ENCODE assay signal across 7 cellular contexts in genomic region chr2:68709421-68709911, GRCh38. TPM values are rescaled to one million over a fixed set of nuclear protein-coding genes. Genes with fewer than 3 reads are reported as not detected.
DNase-seq lines count a peak whose midpoint lies in the region; ATAC-seq and TF ChIP-seq lines count a peak whose summit lies in the region.

No MANE protein-coding gene starts in this region.

- DNase-seq in HEK293T (ENCODE audit: extremely low spot score), result peak; percentile 67
- peak; percentile 36 for DNase-seq in NCI-H345 treated with DMSO at 0.1 percent for 48 hours (lab: John Stamatoyannopoulos, UW; ENCODE audit: unreplicated experiment)
- DNase-seq in activated naive CD8-positive, alpha-beta T cell treated with anti-CD3 and anti-CD28 coated beads for 36 hours, result no peak
- DNase-seq in hepatocyte (ENCODE audit: low spot score), result peak; percentile 68
- no peak for DNase-seq in posterior vena cava (ENCODE audit: low spot score)

- H3K4me1 ChIP-seq in DOHH2 (ENCODE audit: control insufficient read depth, low read length) (peaks cover 32% of the 10 kb centered on the region), hepatocyte (ENCODE audit: insufficient read depth) (no peaks in the 10 kb centered on the region)

- WGBS in hepatocyte (ENCODE audit: low lambda C conversion rate, missing lambda C conversion rate), result 18% methylated on average over 5 of the region's 5 CpGs

- H3K27me3 ChIP-seq in DOHH2 (ENCODE audit: control insufficient read depth, low read length) (no peaks in the 10 kb centered on the region), hepatocyte (no peaks in the 10 kb centered on the region)

- H4K20me1 ChIP-seq in DOHH2 (ENCODE audit: control insufficient read depth, insufficient read depth, low read depth, low read length) (no peaks in the 10 kb centered on the region), hepatocyte (ENCODE audit: insufficient read depth, poor library complexity, severe bottlenecking) (no peaks in the 10 kb centered on the region)

- H3K9me3 ChIP-seq in DOHH2 (ENCODE audit: control insufficient read depth, insufficient read depth, low read length) (no peaks in the 10 kb centered on the region), hepatocyte (ENCODE audit: low read depth) (no peaks in the 10 kb centered on the region)

- no peaks in the 10 kb centered on the region for H3K36me3 Mint-ChIP-seq in activated naive CD8-positive, alpha-beta T cell treated with anti-CD3 and anti-CD28 coated beads for 36 hours
- H3K36me3 Mint-ChIP-seq in stimulated activated memory B cell treated with anti-CD40 and anti-IgM and Interleukin-4, amounts not matched to agents 10 μg/mL and 1 μg/mL and 100 μg/mL, for 72 hours, result no peaks in the 10 kb centered on the region

- H3K36me3 ChIP-seq in DOHH2 (ENCODE audit: control insufficient read depth, low read length), result no peaks in the 10 kb centered on the region
- no peaks in the 10 kb centered on the region for H3K36me3 ChIP-seq in hepatocyte (replicated peaks; ENCODE audit: insufficient read depth, low read depth)

- H3K9me3 Mint-ChIP-seq in activated naive CD8-positive, alpha-beta T cell treated with anti-CD3 and anti-CD28 coated beads for 36 hours, result no peaks in the 10 kb centered on the region
- peaks cover 4% of the 10 kb centered on the region for H3K9me3 Mint-ChIP-seq in stimulated activated memory B cell treated with anti-CD40 and anti-IgM and Interleukin-4, amounts not matched to agents 10 μg/mL and 1 μg/mL and 100 μg/mL, for 72 hours

- peak overlapping the region; percentile 74 for H3K27ac Mint-ChIP-seq in activated naive CD8-positive, alpha-beta T cell treated with anti-CD3 and anti-CD28 coated beads for 36 hours
- H3K27ac Mint-ChIP-seq in stimulated activated memory B cell treated with anti-CD40 and anti-IgM and Interleukin-4, amounts not matched to agents 10 μg/mL and 1 μg/mL and 100 μg/mL, for 72 hours, result peak overlapping the region; percentile 65

- H3K79me2 ChIP-seq in DOHH2 (ENCODE audit: control insufficient read depth, low read length), result no peaks in the 10 kb centered on the region
- H3K79me2 ChIP-seq in hepatocyte, result no peaks in the 10 kb centered on the region

- peak; percentile 63 for ATAC-seq in stimulated activated memory B cell treated with anti-CD40 and anti-IgM and Interleukin-4, amounts not matched to agents 10 μg/mL and 1 μg/mL and 100 μg/mL, for 72 hours

- H3K9me2 ChIP-seq in DOHH2 (replicated peaks; ENCODE audit: control insufficient read depth, low read length), result no peaks in the 10 kb centered on the region
- H3K9me2 ChIP-seq in hepatocyte (replicated peaks; ENCODE audit: insufficient read depth), result no peaks in the 10 kb centered on the region

- no peak overlapping the region for H3K4me3 Mint-ChIP-seq in activated naive CD8-positive, alpha-beta T cell treated with anti-CD3 and anti-CD28 coated beads for 36 hours
- no peak overlapping the region for H3K4me3 Mint-ChIP-seq in stimulated activated memory B cell treated with anti-CD40 and anti-IgM and Interleukin-4, amounts not matched to agents 10 μg/mL and 1 μg/mL and 100 μg/mL, for 72 hours

- peak; percentile 95 for TF ChIP-seq CTCF in DOHH2 (IDR thresholded peaks at IDR 0.05; ENCODE audit: low read depth, low read length, poor library complexity, severe bottlenecking)
- peak; percentile 70 for TF ChIP-seq CTCF in hepatocyte (IDR thresholded peaks at IDR 0.05; ENCODE audit: poor library complexity)

- POLR2A ChIA-PET in HEK293T (lab: Yijun Ruan, JAX), result no interaction called here

- H3F3A ChIP-seq in DOHH2 (ENCODE audit: control insufficient read depth, insufficient read depth), result no peaks in the 10 kb centered on the region

- CTCF ChIA-PET in HEK293T (lab: Yijun Ruan, JAX), result interaction anchor here (0.6 to 2.9 kb wide), 19 partner anchors 9 to 304 kb away, joined by 3 to 27 read pairs (median 4); partner anchors contain the start of genes ANTXR1 and FBXO48

- H3K27ac ChIP-seq in DOHH2 (ENCODE audit: low read depth, low read length), result no peak overlapping the region
- no peak overlapping the region for H3K27ac ChIP-seq in hepatocyte

- peak overlapping the region; percentile 25 for H3K4me2 ChIP-seq in DOHH2 (ENCODE audit: low read length)
- no peak overlapping the region for H3K4me2 ChIP-seq in hepatocyte

- peaks cover 26% of the 10 kb centered on the region for H3K4me1 Mint-ChIP-seq in activated naive CD8-positive, alpha-beta T cell treated with anti-CD3 and anti-CD28 coated beads for 36 hours
- peaks cover 28% of the 10 kb centered on the region for H3K4me1 Mint-ChIP-seq in stimulated activated memory B cell treated with anti-CD40 and anti-IgM and Interleukin-4, amounts not matched to agents 10 μg/mL and 1 μg/mL and 100 μg/mL, for 72 hours

- H3K4me3 ChIP-seq in DOHH2 (ENCODE audit: low read length), result no peak overlapping the region
- no peak overlapping the region for H3K4me3 ChIP-seq in hepatocyte

- H2AFZ ChIP-seq in hepatocyte, result no peak overlapping the region

- intact Hi-C loops in posterior vena cava (cut with DNase I), result no loop called here

- H3K27me3 Mint-ChIP-seq in activated naive CD8-positive, alpha-beta T cell treated with anti-CD3 and anti-CD28 coated beads for 36 hours, result no peaks in the 10 kb centered on the region
- no peaks in the 10 kb centered on the region for H3K27me3 Mint-ChIP-seq in stimulated activated memory B cell treated with anti-CD40 and anti-IgM and Interleukin-4, amounts not matched to agents 10 μg/mL and 1 μg/mL and 100 μg/mL, for 72 hours

TF ChIP-seq in HEK293T, 16 proteins besides CTCF, POLR2A, EP300 and RAD21:
- TF ChIP-seq NFRKB (IDR thresholded peaks at IDR 0.05), result no peak

RNA-seq across cellular contexts. Expression of gene ARHGAP25, which starts 25.1 kb away (rescaled TPM):
- 10 to 100 TPM; 47.4 to 51.0 TPM for total RNA-seq in activated naive CD8-positive, alpha-beta T cell treated with anti-CD3 and anti-CD28 coated beads for 36 hours
- total RNA-seq in hepatocyte, result 0.47 TPM in 1 of 2 replicates, not detected in the other
- polyA plus RNA-seq in hepatocyte, result 0.12 and 0.21 TPM in 2 replicates
- 10 to 100 TPM in 1 of 2 donors, 1 to 10 TPM in 1; 8.1 to 10.7 TPM for total RNA-seq in posterior vena cava

Comparison
In these comparisons a context has a peak if more than half of its experiments do, and no peak if none do; other contexts are left out.
1. DNase-seq: peak in HEK293T (single experiment), NCI-H345 treated with DMSO at 0.1 percent for 48 hours (single experiment) and hepatocyte (single experiment); none in activated naive CD8-positive, alpha-beta T cell treated with anti-CD3 and anti-CD28 coated beads for 36 hours (single experiment) and posterior vena cava (single experiment).
2. RNA of gene ARHGAP25, which starts 25.1 kb away (total RNA-seq): 47.4 to 51.0 TPM in activated naive CD8-positive, alpha-beta T cell treated with anti-CD3 and anti-CD28 coated beads for 36 hours; 8.1 to 10.7 TPM in posterior vena cava and 0.47 TPM in hepatocyte; every median in the first group is over 4 times any median in the second.